ENCODE assay signal across 8 cellular contexts in the genomic region with DNA sequence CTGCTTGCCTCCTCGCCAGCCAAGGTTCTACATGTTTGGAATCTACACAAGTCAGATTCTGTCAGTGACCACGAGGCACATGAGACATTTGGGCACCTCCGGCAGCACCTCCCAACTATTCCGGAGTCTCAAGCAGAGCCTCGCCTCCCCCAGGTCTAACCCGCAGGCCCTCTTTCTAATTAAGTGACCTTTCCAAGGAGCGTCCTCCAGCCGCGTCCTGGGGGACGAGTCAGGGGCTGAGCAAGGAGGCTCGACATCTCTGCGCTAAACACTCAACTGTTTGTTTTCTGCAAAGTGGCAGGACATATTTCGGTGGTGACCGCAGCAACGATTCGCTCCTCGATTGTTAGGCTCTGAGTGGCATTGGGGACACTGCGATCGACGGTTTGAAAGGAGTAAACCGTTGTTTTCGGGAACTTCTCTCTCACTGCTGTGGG. TPM values are rescaled to one million over a fixed set of nuclear protein-coding genes. Genes with fewer than 3 reads are reported as not detected.
DNase-seq lines count a peak whose midpoint lies in the region; ATAC-seq, FAIRE-seq and TF ChIP-seq lines count a peak whose summit lies in the region.

No MANE protein-coding gene starts in this region.

- H3K4me1 Mint-ChIP-seq in CD4-positive, alpha-beta memory T cell: peaks cover 10 to 21% (median 15%) of the 10 kb centered on the region in 4 donors
- peaks cover 8% of the 10 kb centered on the region for H3K4me1 Mint-ChIP-seq in stimulated activated naive CD8-positive, alpha-beta T cell treated with anti-CD3 and anti-CD28 coated beads, Interleukin-15, Interleukin-2, amounts not matched to agents 100 ng/mL and 50 ng/mL, for 24 hours (ENCODE audit: low read depth)

- H3K27ac Mint-ChIP-seq in CD4-positive, alpha-beta memory T cell: peak overlapping the region in 1 of 7 donors; percentile 71
- no peak overlapping the region for H3K27ac Mint-ChIP-seq in stimulated activated naive CD8-positive, alpha-beta T cell treated with anti-CD3 and anti-CD28 coated beads, Interleukin-15, Interleukin-2, amounts not matched to agents 100 ng/mL and 50 ng/mL, for 24 hours

- in situ Hi-C loops in astrocyte of the cerebellum (cut with HindIII; ENCODE audit: low sequenced_read_pairs): no loop called here

- no peaks in the 10 kb centered on the region for H3K36me3 ChIP-seq in CD4-positive, alpha-beta memory T cell (ENCODE audit: insufficient read depth, low read length)

- peaks cover 35 to 40% of the 10 kb centered on the region in 2 donors for H3K27me3 Mint-ChIP-seq in CD4-positive, alpha-beta memory T cell
- H3K27me3 Mint-ChIP-seq in stimulated activated naive CD8-positive, alpha-beta T cell treated with anti-CD3 and anti-CD28 coated beads, Interleukin-15, Interleukin-2, amounts not matched to agents 100 ng/mL and 50 ng/mL, for 24 hours: peaks cover 64% of the 10 kb centered on the region

- no peaks in the 10 kb centered on the region for H3K9me3 ChIP-seq in CD4-positive, alpha-beta memory T cell (ENCODE audit: control insufficient read depth in 1 of 2, low read length in 2 of 2)

- H3K4me3 ChIP-seq in CD4-positive, alpha-beta memory T cell (ENCODE audit: low read length in 2 of 2): peak overlapping the region in 1 of 2 donors; percentile 54
- H3K4me3 ChIP-seq in astrocyte of the cerebellum (ENCODE audit: low read depth, low read length): peak overlapping the region; percentile 73

- H3K36me3 Mint-ChIP-seq in CD4-positive, alpha-beta memory T cell: no peaks in the 10 kb centered on the region
- H3K36me3 Mint-ChIP-seq in stimulated activated naive CD8-positive, alpha-beta T cell treated with anti-CD3 and anti-CD28 coated beads, Interleukin-15, Interleukin-2, amounts not matched to agents 100 ng/mL and 50 ng/mL, for 24 hours (ENCODE audit: low read depth): no peaks in the 10 kb centered on the region

- intact Hi-C loops in CD4-positive, alpha-beta memory T cell (cut with micrococcal nuclease): no loop called here

- H3K4me3 Mint-ChIP-seq in CD4-positive, alpha-beta memory T cell: peak overlapping the region; percentile 61 to 84 (median 74)
- H3K4me3 Mint-ChIP-seq in stimulated activated naive CD8-positive, alpha-beta T cell treated with anti-CD3 and anti-CD28 coated beads, Interleukin-15, Interleukin-2, amounts not matched to agents 100 ng/mL and 50 ng/mL, for 24 hours: peak overlapping the region; percentile 65

- H3K9me3 Mint-ChIP-seq in CD4-positive, alpha-beta memory T cell: no peaks in the 10 kb centered on the region
- H3K9me3 Mint-ChIP-seq in stimulated activated naive CD8-positive, alpha-beta T cell treated with anti-CD3 and anti-CD28 coated beads, Interleukin-15, Interleukin-2, amounts not matched to agents 100 ng/mL and 50 ng/mL, for 24 hours: no peaks in the 10 kb centered on the region

- no peak for FAIRE-seq in frontal cortex (lab: Jason Lieb, UNC)

- peak in 2 of 5 donors; percentile 2 for DNase-seq in CD4-positive, alpha-beta memory T cell
- no peak for DNase-seq in astrocyte of the cerebellum (ENCODE audit: low read depth)
- DNase-seq in islet precursor cell: peak; percentile 73
- no peak for DNase-seq in middle frontal gyrus (ENCODE audit: extremely low spot score, low spot score)
- DNase-seq in frontal cortex (ENCODE audit: low spot score in 2 of 2): no peak
- no peak for DNase-seq in AG08396 (ENCODE audit: low spot score)

- H3K4me1 ChIP-seq in CD4-positive, alpha-beta memory T cell (ENCODE audit: insufficient read depth, low read length): peaks cover 7% of the 10 kb centered on the region

- H3K27me3 ChIP-seq in CD4-positive, alpha-beta memory T cell (ENCODE audit: insufficient read depth, low read length): no peaks in the 10 kb centered on the region

- H3K27ac ChIP-seq in CD4-positive, alpha-beta memory T cell (ENCODE audit: low read depth, low read length): no peak overlapping the region

- peak; percentile 16 for ATAC-seq in HG03159 (IDR thresholded peaks at IDR 0.05; ENCODE audit: unreplicated experiment)

- TF ChIP-seq CTCF in astrocyte of the cerebellum (IDR thresholded peaks at IDR 0.05; ENCODE audit: low read depth, low read length, missing control alignments): no peak

- POLR2A ChIA-PET in CD4-positive, alpha-beta memory T cell (lab: Charles Lee; ENCODE audit: partially characterized antibody): no interaction called here

- CTCF ChIA-PET in CD4-positive, alpha-beta memory T cell (lab: Charles Lee; ENCODE audit: partially characterized antibody): interaction anchor here (1.2 kb wide), 1 partner anchor 16 kb away, joined by 5 read pairs; no protein-coding TSS in a partner anchor

RNA-seq across cellular contexts. Expression of a gene that starts 0.7 kb away (rescaled TPM):
- total RNA-seq in CD4-positive, alpha-beta memory T cell: not detected
- not detected for polyA plus RNA-seq in CD4-positive, alpha-beta memory T cell
- 54.2 TPM for total RNA-seq in frontal cortex

RNA-seq across cellular contexts. Expression of a gene that starts 48.7 kb away (rescaled TPM):
- total RNA-seq in CD4-positive, alpha-beta memory T cell: 10 to 100 TPM; 53.7 to 54.9 TPM
- 10 to 100 TPM; 85.5 to 87.8 TPM for polyA plus RNA-seq in CD4-positive, alpha-beta memory T cell
- 128 TPM for total RNA-seq in frontal cortex

Comparison
In these comparisons a context has a peak if more than half of its experiments do, and no peak if none do; other contexts are left out.
1. RNA of a gene that starts 0.7 kb away (total RNA-seq): 54.2 TPM in frontal cortex (single experiment); not detected in CD4-positive, alpha-beta memory T cell; every median in the first group is over 10 times any median in the second.